ENCODE assay signal across 8 cellular contexts in genomic region chr3:97821413-97821809, GRCh38. TPM values are rescaled to one million over a fixed set of nuclear protein-coding genes. Genes with fewer than 3 reads are reported as not detected.
DNase-seq lines count a peak whose midpoint lies in the region; ATAC-seq and TF ChIP-seq lines count a peak whose summit lies in the region.

No MANE protein-coding gene starts in this region.

- TF ChIP-seq CTCF in GM10266 (IDR thresholded peaks at IDR 0.05; ENCODE audit: control insufficient read depth, insufficient read depth, low read depth, missing control alignments) (no peak), thyroid gland (IDR thresholded peaks at IDR 0.05) (peak in 3 of 6 experiments; percentile 11 to 23 (median 20)), GM20000 (IDR thresholded peaks at IDR 0.05; ENCODE audit: extremely low read depth, missing control alignments) (no peak)

- intact Hi-C loops in thyroid gland (cut with DNase I): loop anchor here (5.0 kb wide), 1 partner anchor 151 kb away; the partner anchor contains the start of gene RIOX2

- no peak for TF ChIP-seq POLR2A in thyroid gland (IDR thresholded peaks at IDR 0.05)

- H3K27me3 Mint-ChIP-seq in IgD-negative memory B cell (peaks cover 17% of the 10 kb centered on the region), naive B cell (peaks cover 5 to 32% (median 31%) of the 10 kb centered on the region in 3 donors)

- H3K36me3 ChIP-seq in thyroid gland: no peaks in the 10 kb centered on the region

- no peaks in the 10 kb centered on the region for H3K9me3 ChIP-seq in thyroid gland

- H3K27ac Mint-ChIP-seq in IgD-negative memory B cell: peak overlapping the region in 2 of 3 donors; percentile 69 to 72
- peak overlapping the region in 1 of 6 donors; percentile 80 for H3K27ac Mint-ChIP-seq in naive B cell

- peak overlapping the region; percentile 27 to 66 (median 61) for H3K4me3 ChIP-seq in thyroid gland (replicated peaks in 1 of 3)

- WGBS in thyroid gland, 2 donors: 0% methylated on average over 21 to 22 of the region's 22 CpGs

- peak overlapping the region; percentile 41 for H3K27ac ChIP-seq in epithelial cell of prostate
- H3K27ac ChIP-seq in thyroid gland: peak overlapping the region; percentile 87 to 94 (median 89)

- ATAC-seq in GM21737 (IDR thresholded peaks at IDR 0.05; ENCODE audit: unreplicated experiment) (peak; percentile 50), naive B cell (ENCODE audit: low read depth in 2 of 2) (peak; percentile 46 to 49)

- H3K36me3 Mint-ChIP-seq in IgD-negative memory B cell: no peaks in the 10 kb centered on the region
- peaks cover 0 to 7% of the 10 kb centered on the region in 2 donors for H3K36me3 Mint-ChIP-seq in naive B cell

- H3K4me1 ChIP-seq in thyroid gland: peaks cover 14 to 24% of the 10 kb centered on the region in 2 donors

- peak overlapping the region; percentile 87 to 95 (median 92) for H3K4me3 Mint-ChIP-seq in IgD-negative memory B cell
- peak overlapping the region; percentile 83 to 98 (median 94) for H3K4me3 Mint-ChIP-seq in naive B cell

- peaks cover 0 to 3% (median 0%) of the 10 kb centered on the region in 3 donors for H3K9me3 Mint-ChIP-seq in IgD-negative memory B cell
- H3K9me3 Mint-ChIP-seq in naive B cell: no peaks in the 10 kb centered on the region

- no peaks in the 10 kb centered on the region for H3K27me3 ChIP-seq in thyroid gland

- H3K4me1 Mint-ChIP-seq in IgD-negative memory B cell (peaks cover 11 to 30% (median 14%) of the 10 kb centered on the region in 3 donors), naive B cell (peaks cover 15 to 25% (median 23%) of the 10 kb centered on the region in 3 donors)

- DNase-seq in GM10266 (ENCODE audit: extremely low spot score) (peak; percentile 20), epithelial cell of prostate (ENCODE audit: low read depth, low spot score) (no peak), naive B cell (no peak), thyroid gland (peak; percentile 66 to 69), GM20000 (ENCODE audit: low spot score) (no peak)
- DNase-seq in activated CD4-positive, alpha-beta T cell treated with anti-CD3 and anti-CD28 coated beads, Interleukin-2, amount 50 U/mL, for 4 hours: peak; percentile 34 to 40

RNA-seq across cellular contexts. Expression of gene CRYBG3, which starts 0.4 kb away (rescaled TPM):
- polyA plus RNA-seq in IgD-negative memory B cell (1.7 TPM), naive B cell (ENCODE audit: low read depth in 6 of 6) (1 to 10 TPM in 4 of 6 donors, under 1 TPM in 2; 0.76 to 2.9 (median 1.5) TPM)
- total RNA-seq in thyroid gland: 100 to 1,000 TPM in 1 of 4 donors, 10 to 100 TPM in 3; 65.3 to 108 (median 79.4) TPM

RNA-seq across cellular contexts. Expression of gene ARL6, which starts 56.9 kb away (rescaled TPM):
- polyA plus RNA-seq in IgD-negative memory B cell (1.9 TPM), naive B cell (ENCODE audit: low read depth in 6 of 6) (1 to 10 TPM; 1.1 to 4.3 (median 2.5) TPM)
- total RNA-seq in thyroid gland: 10 to 100 TPM in 3 of 4 donors, 1 to 10 TPM in 1; 6.9 to 15.5 (median 12.4) TPM

Comparison
In these comparisons a context has a peak if more than half of its experiments do, and no peak if none do; other contexts are left out.
1. DNase-seq: peak in GM10266 (single experiment), activated CD4-positive, alpha-beta T cell treated with anti-CD3 and anti-CD28 coated beads, Interleukin-2, amount 50 U/mL, for 4 hours (2 of 2) and thyroid gland (2 of 2); none in epithelial cell of prostate (single experiment), naive B cell (single experiment) and GM20000 (single experiment).